9 cellular contexts compared by ENCODE assay signal in genomic region chr9:76835571-76836283, GRCh38.
DNase-seq lines count a peak whose midpoint lies in the region; ATAC-seq, FAIRE-seq and TF ChIP-seq lines count a peak whose summit lies in the region.
"Had no signal": no experiment of that assay in that cellular context is flagged by ENCODE, and none has a peak within 500 bp of the region (broad histone marks: within the 10 kb centered on the region; RNA-seq: fewer than 3 reads in every experiment).

No MANE protein-coding gene starts in this region.

- no peak for TF ChIP-seq RAD21 in A549 (conservative IDR thresholded peaks at IDR 0.05 in 1 of 2, IDR thresholded peaks at IDR 0.05 in 1 of 2)

- no peak overlapping the region for H2BK15ac ChIP-seq in mesendoderm (replicated peaks; ENCODE audit: low read depth)

- H3K27ac ChIP-seq in A549 (peak overlapping the region in 1 of 2 experiments; percentile 30; a peak in 3 of 6 replicates), cingulate gyrus (ENCODE audit: low read depth, low read length) (peak overlapping the region; percentile 61), mesendoderm (ENCODE audit: low read depth, low read length) (no peak overlapping the region)

- no peak overlapping the region for H2BK120ac ChIP-seq in mesendoderm (ENCODE audit: low read depth, low read length)

- H3K4me3 ChIP-seq in A549 (no peak overlapping the region), mesendoderm (ENCODE audit: low read length) (no peak overlapping the region)

- H3K27me3 Mint-ChIP-seq in mesothelial cell of epicardium (ENCODE audit: low read depth): no peaks in the 10 kb centered on the region
- peaks cover 3% of the 10 kb centered on the region for H3K27me3 Mint-ChIP-seq in activated CD4-positive, alpha-beta memory T cell treated with anti-CD3 and anti-CD28 coated beads, Interleukin-2, amount 10 ng/mL, durations not matched to agents 7 days and 5 days

- peaks cover 2% of the 10 kb centered on the region for H3K36me3 Mint-ChIP-seq in mesothelial cell of epicardium
- H3K36me3 Mint-ChIP-seq in activated CD4-positive, alpha-beta memory T cell treated with anti-CD3 and anti-CD28 coated beads, Interleukin-2, amount 10 ng/mL, durations not matched to agents 7 days and 5 days (ENCODE audit: low read depth): no peaks in the 10 kb centered on the region

- no peak for TF ChIP-seq EP300 in A549 (IDR thresholded peaks at IDR 0.05)

- peak in 1 of 2 experiments; percentile 6 for DNase-seq in A549 (ENCODE audit: low read depth in 1 of 2, low spot score in 1 of 2)
- peak; percentile 13 for DNase-seq in NCI-H1105 treated with DMSO at 0.1 percent for 48 hours (lab: John Stamatoyannopoulos, UW)
- DNase-seq in mesothelial cell of epicardium (ENCODE audit: low spot score in 2 of 2, unreplicated experiment in 2 of 2): no peak
- DNase-seq in mesendoderm: no peak
- DNase-seq in activated CD4-positive, alpha-beta memory T cell treated with anti-CD3 and anti-CD28 coated beads, Interleukin-2, amount 10 ng/mL, durations not matched to agents 7 days and 5 days: no peak
- DNase-seq: NCI-H526 treated with DMSO at 0.1 percent for 48 hours had no signal

- H3K79me1 ChIP-seq in mesendoderm (ENCODE audit: low read length): no peaks in the 10 kb centered on the region

- no peak for TF ChIP-seq CTCF in A549 (IDR thresholded peaks at IDR 0.05)
- no peak for TF ChIP-seq CTCF in mesothelial cell of epicardium (IDR thresholded peaks at IDR 0.05; ENCODE audit: unreplicated experiment)

- no peak overlapping the region for H4K5ac ChIP-seq in mesendoderm (ENCODE audit: low read length)

- no peak overlapping the region for H4K8ac ChIP-seq in mesendoderm (ENCODE audit: low read depth, low read length)

- POLR2A ChIA-PET in A549 (lab: Yijun Ruan, JAX): no interaction called here
- POLR2A ChIA-PET in activated CD4-positive, alpha-beta memory T cell treated with anti-CD3 and anti-CD28 coated beads, Interleukin-2, amount 10 ng/mL, durations not matched to agents 7 days and 5 days (lab: Charles Lee): no interaction called here

- H3K4me1 ChIP-seq in A549 (peaks cover 16% of the 10 kb centered on the region; the same call in 2 of the 3 replicates), mesendoderm (ENCODE audit: control insufficient read depth, low read depth, low read length) (no peaks in the 10 kb centered on the region)

- H3K9ac ChIP-seq in mesendoderm (ENCODE audit: low read length): no peak overlapping the region

- no peaks in the 10 kb centered on the region for H3K79me2 ChIP-seq in mesendoderm (ENCODE audit: control insufficient read depth, insufficient read depth, low read length)

- H3K23ac ChIP-seq in mesendoderm (ENCODE audit: low read length): no peak overlapping the region

- H3K4me3 Mint-ChIP-seq in mesothelial cell of epicardium: no peak overlapping the region
- H3K4me3 Mint-ChIP-seq in activated CD4-positive, alpha-beta memory T cell treated with anti-CD3 and anti-CD28 coated beads, Interleukin-2, amount 10 ng/mL, durations not matched to agents 7 days and 5 days: no peak overlapping the region

- no peaks in the 10 kb centered on the region for H3K27me3 ChIP-seq in mesendoderm (ENCODE audit: insufficient read depth, low read length, poor library complexity)

- peaks cover 5% of the 10 kb centered on the region for H3K4me1 Mint-ChIP-seq in mesothelial cell of epicardium
- no peaks in the 10 kb centered on the region for H3K4me1 Mint-ChIP-seq in activated CD4-positive, alpha-beta memory T cell treated with anti-CD3 and anti-CD28 coated beads, Interleukin-2, amount 10 ng/mL, durations not matched to agents 7 days and 5 days

- H2BK5ac ChIP-seq in mesendoderm (ENCODE audit: low read length): no peak overlapping the region

- no peak overlapping the region for H3K18ac ChIP-seq in mesendoderm (ENCODE audit: low read length)

- peaks cover 4% of the 10 kb centered on the region for H3K9me3 Mint-ChIP-seq in mesothelial cell of epicardium
- no peaks in the 10 kb centered on the region for H3K9me3 Mint-ChIP-seq in activated CD4-positive, alpha-beta memory T cell treated with anti-CD3 and anti-CD28 coated beads, Interleukin-2, amount 10 ng/mL, durations not matched to agents 7 days and 5 days

- no peak overlapping the region for H2AK5ac ChIP-seq in mesendoderm (ENCODE audit: low read length)

- CTCF ChIA-PET in A549 (lab: Yijun Ruan, JAX): interaction anchor here (0.6 to 1.2 kb wide), 2 partner anchors 9 to 327 kb away, joined by 3 read pairs; no protein-coding TSS in a partner anchor
- CTCF ChIA-PET in activated CD4-positive, alpha-beta memory T cell treated with anti-CD3 and anti-CD28 coated beads, Interleukin-2, amount 10 ng/mL, durations not matched to agents 7 days and 5 days (lab: Charles Lee): no interaction called here

- no peaks in the 10 kb centered on the region; the same call in 1 of the 3 replicates for H3K9me3 ChIP-seq in A549

- WGBS in A549 (ENCODE audit: missing lambda C conversion rate): 58% methylated on average over 7 of the region's 7 CpGs
- no CpG with 5 or more reads among the region's 7 CpGs for WGBS in mesendoderm (ENCODE audit: extremely low coverage, insufficient coverage, low lambda C conversion rate)

- no peaks in the 10 kb centered on the region for H3K36me3 ChIP-seq in mesendoderm (ENCODE audit: control insufficient read depth, insufficient read depth, low read length)

- no peak overlapping the region for H3K56ac ChIP-seq in mesendoderm (ENCODE audit: low read length)

- H3K4ac ChIP-seq in mesendoderm (ENCODE audit: low read depth, low read length): no peak overlapping the region

- FAIRE-seq in A549 (lab: Jason Lieb, UNC): no peak

- H3K4me2 ChIP-seq in A549: peak overlapping the region; percentile 32
- H3K4me2 ChIP-seq in mesendoderm (ENCODE audit: low read length): no peak overlapping the region

- peak overlapping the region; percentile 67 for H3K27ac Mint-ChIP-seq in mesothelial cell of epicardium
- no peak overlapping the region for H3K27ac Mint-ChIP-seq in activated CD4-positive, alpha-beta memory T cell treated with anti-CD3 and anti-CD28 coated beads, Interleukin-2, amount 10 ng/mL, durations not matched to agents 7 days and 5 days

- no peak for TF ChIP-seq POLR2A in A549 (IDR thresholded peaks at IDR 0.05; ENCODE audit: low read length)

- ATAC-seq in A549 (peak; percentile 61 to 74; a peak in 5 of 6 replicates), GM18867 (IDR thresholded peaks at IDR 0.05; ENCODE audit: unreplicated experiment) (no peak), HG02571 (IDR thresholded peaks at IDR 0.05; ENCODE audit: unreplicated experiment) (no peak)

TF ChIP-seq in A549, 52 proteins besides CTCF, POLR2A, EP300 and RAD21:
- TF ChIP-seq RNF2 (IDR thresholded peaks at IDR 0.05; ENCODE audit: borderline replicate concordance, low read depth): no peak
- TF ChIP-seq MAFK (IDR thresholded peaks at IDR 0.05; ENCODE audit: partially characterized antibody): peak; percentile 99
- peak; percentile 45; the same call in 1 of the 2 replicates for TF ChIP-seq FOSL2 (IDR thresholded peaks at IDR 0.05)
- TF ChIP-seq FOSL2 (CRISPR knock-in tag; IDR thresholded peaks at IDR 0.05): 0 out of 2 replicates have a peak, but pooled peaks have one; percentile 22
- no peak for TF ChIP-seq FOSB (CRISPR knock-in tag; IDR thresholded peaks at IDR 0.05)
- 0 out of 2 replicates have a peak, but pooled peaks have one; percentile 28 for TF ChIP-seq JUNB (IDR thresholded peaks at IDR 0.05)

Comparison
In these comparisons a context has a peak if more than half of its experiments do, and no peak if none do; other contexts are left out.
1. ATAC-seq: peak in A549 (2 of 2); none in GM18867 (single experiment) and HG02571 (single experiment).